Comparison of ENCODE assay signal across 15 cellular contexts in genomic region chr20:33541074-33541473, GRCh38. TPM values are rescaled to one million over a fixed set of nuclear protein-coding genes. Genes with fewer than 3 reads are reported as not detected.
DNase-seq lines count a peak whose midpoint lies in the region; ATAC-seq, FAIRE-seq and TF ChIP-seq lines count a peak whose summit lies in the region.
"Had no signal": no experiment of that assay in that cellular context is flagged by ENCODE, and none has a peak within 500 bp of the region (broad histone marks: within the 10 kb centered on the region; RNA-seq: fewer than 3 reads in every experiment).

No MANE protein-coding gene starts in this region.

- TF ChIP-seq POLR2A in IMR-90 (IDR thresholded peaks at IDR 0.05; ENCODE audit: low read depth, low read length) (no peak), K562 (conservative IDR thresholded peaks at IDR 0.05) (no peak), HepG2 (IDR thresholded peaks at IDR 0.05; ENCODE audit: insufficient read depth in 1 of 2, low read depth in 2 of 2, low read length in 2 of 2) (no peak)

- no CpG with 5 or more reads among the region's 4 CpGs for WGBS in IMR-90 (ENCODE audit: extremely low coverage in 2 of 2, insufficient read length in 1 of 2), 2 experiments
- 62% methylated on average over 4 of the region's 4 CpGs for WGBS in K562 (ENCODE audit: insufficient coverage, low coverage, missing lambda C conversion rate)
- WGBS in HepG2 (ENCODE audit: low lambda C conversion rate): 96% methylated on average over 4 of the region's 4 CpGs
- WGBS in trophoblast cell (ENCODE audit: extremely low coverage, insufficient coverage, insufficient read length): no CpG with 5 or more reads among the region's 4 CpGs

- TF ChIP-seq CTCF in IMR-90 (conservative IDR thresholded peaks at IDR 0.05; ENCODE audit: low read depth, low read length) (no peak), K562 (IDR thresholded peaks at IDR 0.05 in 2 of 3, conservative IDR thresholded peaks at IDR 0.05 in 1 of 3; ENCODE audit: insufficient read depth in 2 of 3, low read depth in 1 of 3, low read length in 3 of 3) (no peak), HepG2 (CRISPR knock-in tag; IDR thresholded peaks at IDR 0.05) (no peak), kidney (IDR thresholded peaks at IDR 0.05; ENCODE audit: borderline replicate concordance, extremely low read depth, insufficient read depth) (no peak)

- H3K4me1 ChIP-seq in IMR-90 (ENCODE audit: control insufficient read depth, insufficient read depth, low read length) (peaks cover 10% of the 10 kb centered on the region), K562 (replicated peaks in 1 of 2; ENCODE audit: control insufficient read depth in 2 of 2, insufficient read depth in 2 of 2, low read length in 2 of 2) (peaks cover 0 to 3% of the 10 kb centered on the region in 2 experiments; a peak in 2 of 5 replicates), HepG2 (ENCODE audit: insufficient read depth, low read length) (peaks cover 51% of the 10 kb centered on the region), trophoblast cell (ENCODE audit: control insufficient read depth in 1 of 2, insufficient read depth in 2 of 2, low read length in 2 of 2) (peaks cover 0 to 3% of the 10 kb centered on the region in 2 experiments), kidney (ENCODE audit: control insufficient read depth in 1 of 2, insufficient read depth in 1 of 2, low read depth in 1 of 2, low read length in 2 of 2) (peaks cover 0 to 4% of the 10 kb centered on the region in 2 donors)

- intact Hi-C loops in IMR-90 (cut with micrococcal nuclease): no loop called here
- intact Hi-C loops in K562 (cut with micrococcal nuclease): no loop called here
- intact Hi-C loops in HepG2 (cut with micrococcal nuclease; ENCODE audit: unreplicated experiment): no loop called here
- intact Hi-C loops in kidney (cut with DNase I): no loop called here

- TF ChIP-seq EP300 in K562 (IDR thresholded peaks at IDR 0.05; ENCODE audit: low read length): no peak
- TF ChIP-seq EP300 in HepG2 (IDR thresholded peaks at IDR 0.05; ENCODE audit: low read depth in 2 of 2, low read length in 2 of 2): no peak
- no peak for TF ChIP-seq EP300 in HepG2 (CRISPR knock-in tag; IDR thresholded peaks at IDR 0.05; ENCODE audit: borderline replicate concordance)

- H2BK120ac ChIP-seq in IMR-90 (ENCODE audit: low read depth, low read length): peak overlapping the region; percentile 20; the same call in 1 of the 2 replicates
- no peak overlapping the region for H2BK120ac ChIP-seq in trophoblast cell (ENCODE audit: insufficient read depth, low read length, poor library complexity)

- H3K4me3 ChIP-seq in IMR-90 (ENCODE audit: insufficient read depth, low read depth, low read length) (no peak overlapping the region), K562 (no peak overlapping the region), HepG2 (replicated peaks in 1 of 3; ENCODE audit: insufficient read depth in 1 of 3, low read depth in 2 of 3, low read length in 3 of 3) (no peak overlapping the region), trophoblast cell (ENCODE audit: low read depth, low read length) (no peak overlapping the region), kidney (ENCODE audit: low read length in 2 of 2) (no peak overlapping the region)
- H3K4me3 ChIP-seq: BLaER1 treated with 17β-estradiol and CSF1 and Interleukin-3, amounts not matched to agents 10 nM and 100 nM; GM23338 had no signal

- POLR2A ChIA-PET in IMR-90 (lab: Charles Lee; ENCODE audit: unreplicated experiment) (no interaction called here), K562 (lab: Yijun Ruan, JAX) (no interaction called here), HepG2 (lab: Yijun Ruan, JAX) (no interaction called here)

- H3K4me2 ChIP-seq in IMR-90 (ENCODE audit: low read depth, low read length) (no peak overlapping the region), K562 (ENCODE audit: insufficient read depth, low read length) (no peak overlapping the region), HepG2 (ENCODE audit: low read depth, low read length) (no peak overlapping the region), trophoblast cell (ENCODE audit: low read length) (no peak overlapping the region)
- H3K4me2 ChIP-seq: BLaER1 treated with 17β-estradiol and CSF1 and Interleukin-3, amounts not matched to agents 10 nM and 100 nM; GM23338 had no signal

- peak overlapping the region; percentile 47; the same call in 1 of the 2 replicates for H2AK5ac ChIP-seq in IMR-90 (ENCODE audit: low read depth, low read length)
- no peak overlapping the region for H2AK5ac ChIP-seq in trophoblast cell (ENCODE audit: low read length)

- H4K12ac ChIP-seq in trophoblast cell (ENCODE audit: low read depth, low read length): no peak overlapping the region

- H3K4ac ChIP-seq in IMR-90 (ENCODE audit: low read depth, low read length) (0 out of 2 replicates have a peak overlapping the region, but pooled peaks have one; percentile 50), trophoblast cell (ENCODE audit: low read depth, low read length) (no peak overlapping the region)

- H3K27me3 ChIP-seq in IMR-90 (ENCODE audit: control insufficient read depth, insufficient read depth, low read length): no peaks in the 10 kb centered on the region
- H3K27me3 ChIP-seq in K562 (ENCODE audit: control insufficient read depth in 2 of 2, insufficient read depth in 2 of 2, low read length in 2 of 2): no peaks in the 10 kb centered on the region
- H3K27me3 ChIP-seq in HepG2 (ENCODE audit: control insufficient read depth in 1 of 2, insufficient read depth in 2 of 2, low read length in 2 of 2): no peaks in the 10 kb centered on the region
- no peaks in the 10 kb centered on the region for H3K27me3 ChIP-seq in trophoblast cell (ENCODE audit: insufficient read depth, low read length)
- H3K27me3 ChIP-seq: BLaER1 treated with 17β-estradiol and CSF1 and Interleukin-3, amounts not matched to agents 10 nM and 100 nM had no signal

- H2BK5ac ChIP-seq in IMR-90 (ENCODE audit: low read depth, low read length, poor library complexity, severe bottlenecking) (no peak overlapping the region), trophoblast cell (ENCODE audit: low read depth, low read length, poor library complexity) (no peak overlapping the region)

- no peaks in the 10 kb centered on the region; the same call in 1 of the 2 replicates for H4K20me1 ChIP-seq in IMR-90 (ENCODE audit: insufficient read depth, low read length)
- H4K20me1 ChIP-seq in K562 (replicated peaks; ENCODE audit: control insufficient read depth, insufficient read depth, low read length): no peaks in the 10 kb centered on the region
- H4K20me1 ChIP-seq in HepG2 (ENCODE audit: insufficient read depth, low read length): no peaks in the 10 kb centered on the region

- H3K56ac ChIP-seq in IMR-90 (ENCODE audit: extremely low read depth, insufficient read depth, low read length): no peak overlapping the region

- H3K9me3 ChIP-seq in IMR-90 (ENCODE audit: control insufficient read depth, insufficient read depth, low read length) (no peaks in the 10 kb centered on the region), K562 (replicated peaks; ENCODE audit: control insufficient read depth, insufficient read depth, low read depth, low read length) (no peaks in the 10 kb centered on the region), HepG2 (ENCODE audit: low read length) (no peaks in the 10 kb centered on the region), trophoblast cell (ENCODE audit: insufficient read depth, low read depth, low read length) (peaks cover 2% of the 10 kb centered on the region), kidney (ENCODE audit: control insufficient read depth in 1 of 2, low read length in 2 of 2) (no peaks in the 10 kb centered on the region)

- DNase-seq in IMR-90 (no peak), K562 (ENCODE audit: extremely low read depth in 1 of 4, low spot score in 3 of 4) (no peak), HepG2 (ENCODE audit: low spot score) (peak; percentile 31), trophoblast cell (no peak), kidney (no peak), DMS 273 (lab: John Stamatoyannopoulos, UW; ENCODE audit: unreplicated experiment) (no peak)
- DNase-seq: ACHN; CD4-positive, CD25-positive, alpha-beta regulatory T cell; DMS 273 treated with DMSO at 0.1 percent for 48 hours; H7 had no signal

- H3K14ac ChIP-seq in IMR-90 (replicated peaks; ENCODE audit: low read depth, low read length) (no peak overlapping the region; the same call in 1 of the 2 replicates), trophoblast cell (ENCODE audit: low read length) (no peak overlapping the region)

- TF ChIP-seq RAD21 in IMR-90 (IDR thresholded peaks at IDR 0.05; ENCODE audit: low read length): no peak
- no peak for TF ChIP-seq RAD21 in K562 (CRISPR knock-in tag; conservative IDR thresholded peaks at IDR 0.05 in 1 of 2, IDR thresholded peaks at IDR 0.05 in 1 of 2)
- no peak for TF ChIP-seq RAD21 in HepG2 (CRISPR knock-in tag; IDR thresholded peaks at IDR 0.05)

- H4K5ac ChIP-seq in IMR-90 (ENCODE audit: low read depth, low read length): no peak overlapping the region; the same call in 1 of the 2 replicates

- peaks cover 4% of the 10 kb centered on the region; the same call in 1 of the 2 replicates for H3K9me1 ChIP-seq in IMR-90 (ENCODE audit: insufficient read depth, low read length)
- no peaks in the 10 kb centered on the region for H3K9me1 ChIP-seq in K562 (ENCODE audit: control insufficient read depth, insufficient read depth, low read length)

- peak overlapping the region; percentile 61 for H2BK20ac ChIP-seq in IMR-90 (ENCODE audit: low read depth, low read length)

- dilution Hi-C loops in IMR-90 (cut with HindIII; ENCODE audit: low sequenced_read_pairs, unreplicated experiment): no loop called here

- H3K9ac ChIP-seq in IMR-90 (ENCODE audit: low read depth, low read length): no peak overlapping the region
- no peak overlapping the region for H3K9ac ChIP-seq in K562 (ENCODE audit: insufficient read depth in 1 of 2, low read depth in 2 of 2, low read length in 2 of 2)
- H3K9ac ChIP-seq in HepG2 (ENCODE audit: insufficient read depth, low read depth, low read length): no peak overlapping the region
- H3K9ac ChIP-seq in trophoblast cell (ENCODE audit: low read length): no peak overlapping the region
- no peak overlapping the region for H3K9ac ChIP-seq in kidney (ENCODE audit: low read length in 2 of 2)
- H3K9ac ChIP-seq: BLaER1 treated with 17β-estradiol and CSF1 and Interleukin-3, amounts not matched to agents 10 nM and 100 nM had no signal

- H3K23ac ChIP-seq in IMR-90 (ENCODE audit: low read depth, low read length): peak overlapping the region; percentile 63; the same call in 1 of the 2 replicates
- H3K23ac ChIP-seq in trophoblast cell (ENCODE audit: low read length): peak overlapping the region; percentile 88

- in situ Hi-C loops in IMR-90 (cut with MboI; ENCODE audit: low sequenced_read_pairs) (no loop called here), K562 (cut with MboI) (no loop called here), HepG2 (cut with HindIII; ENCODE audit: extremely low pct_ligation_motif_present, low pct_unique_long_range_greater_than_20kb) (no loop called here)

- H2AK9ac ChIP-seq in IMR-90 (replicated peaks; ENCODE audit: low read depth, low read length, poor library complexity): no peak overlapping the region

- no peak for ATAC-seq in IMR-90 (ENCODE audit: low read depth)
- ATAC-seq in K562: no peak
- ATAC-seq in HepG2: no peak
- no peak for ATAC-seq in HG03095 (IDR thresholded peaks at IDR 0.05; ENCODE audit: unreplicated experiment)
- no peak for ATAC-seq in HG02852 (IDR thresholded peaks at IDR 0.05; ENCODE audit: unreplicated experiment)
- ATAC-seq: GM23338 had no signal

- peak overlapping the region; percentile 63; the same call in 1 of the 3 replicates for H2BK15ac ChIP-seq in IMR-90 (ENCODE audit: low read depth, low read length)

- no peaks in the 10 kb centered on the region for H3K36me3 ChIP-seq in IMR-90 (ENCODE audit: control insufficient read depth, insufficient read depth, low read length)
- H3K36me3 ChIP-seq in K562 (ENCODE audit: control insufficient read depth, insufficient read depth, low read length): no peaks in the 10 kb centered on the region; the same call in 2 of the 3 replicates
- H3K36me3 ChIP-seq in HepG2 (replicated peaks in 1 of 2; ENCODE audit: control insufficient read depth in 1 of 2, insufficient read depth in 2 of 2, low read length in 2 of 2): peaks cover 0 to 2% of the 10 kb centered on the region in 2 experiments; a peak in 1 of 5 replicates
- H3K36me3 ChIP-seq in trophoblast cell (ENCODE audit: control insufficient read depth in 1 of 2, insufficient read depth in 2 of 2, low read length in 2 of 2): peaks cover 0 to 2% of the 10 kb centered on the region in 2 experiments
- no peaks in the 10 kb centered on the region for H3K36me3 ChIP-seq in kidney (ENCODE audit: control insufficient read depth in 1 of 2, insufficient read depth in 2 of 2, low read length in 2 of 2)

- FAIRE-seq in K562 (lab: Jason Lieb, UNC): no peak
- FAIRE-seq in HepG2 (lab: Jason Lieb, UNC): no peak
- FAIRE-seq in kidney (lab: Jason Lieb, UNC): no peak

- peaks cover 16 to 44% of the 10 kb centered on the region in 2 experiments for H3K79me1 ChIP-seq in IMR-90 (ENCODE audit: low read depth in 1 of 2, low read length in 2 of 2)
- H3K79me1 ChIP-seq in trophoblast cell (ENCODE audit: low read length): no peaks in the 10 kb centered on the region

- CTCF ChIA-PET in IMR-90 (lab: Yijun Ruan, JAX): no interaction called here
- CTCF ChIA-PET in K562 (lab: Yijun Ruan, JAX; ENCODE audit: low intra/inter-chr PET ratio): no interaction called here
- CTCF ChIA-PET in HepG2 (lab: Yijun Ruan, JAX; ENCODE audit: low intra/inter-chr PET ratio, low total read pairs): no interaction called here

- H4K91ac ChIP-seq in IMR-90 (ENCODE audit: insufficient read depth, low read depth, low read length) (peak overlapping the region; percentile 5; the same call in 1 of the 2 replicates), trophoblast cell (ENCODE audit: low read depth, low read length) (no peak overlapping the region)

- H4K8ac ChIP-seq in IMR-90 (ENCODE audit: low read depth in 2 of 2, low read length in 2 of 2) (no peak overlapping the region; a peak in 1 of 4 replicates), trophoblast cell (ENCODE audit: low read depth, low read length) (no peak overlapping the region)

- no peak overlapping the region for H3K27ac ChIP-seq in IMR-90 (ENCODE audit: insufficient read depth, low read length)
- H3K27ac ChIP-seq in K562 (ENCODE audit: extremely low read depth, low read depth, low read length): no peak overlapping the region
- no peak overlapping the region for H3K27ac ChIP-seq in HepG2 (ENCODE audit: extremely low read length, insufficient read depth, low read length)
- no peak overlapping the region for H3K27ac ChIP-seq in trophoblast cell (ENCODE audit: low read depth, low read length)
- H3K27ac ChIP-seq in kidney (ENCODE audit: low read depth in 2 of 2, low read length in 2 of 2): no peak overlapping the region
- H3K27ac ChIP-seq: BLaER1 treated with 17β-estradiol and CSF1 and Interleukin-3, amounts not matched to agents 10 nM and 100 nM; HL-60 had no signal

- no peak overlapping the region for H2AFZ ChIP-seq in IMR-90 (replicated peaks; ENCODE audit: low read length, poor library complexity)
- H2AFZ ChIP-seq in K562 (ENCODE audit: low read depth, low read length): no peak overlapping the region
- no peak overlapping the region for H2AFZ ChIP-seq in HepG2 (ENCODE audit: low read length)
- no peak overlapping the region for H2AFZ ChIP-seq in trophoblast cell (ENCODE audit: insufficient read depth, low read length, poor library complexity)
- H2AFZ ChIP-seq: GM23338 had no signal

- H3K18ac ChIP-seq in IMR-90 (ENCODE audit: low read depth, low read length): no peak overlapping the region
- H3K18ac ChIP-seq in trophoblast cell (ENCODE audit: low read length): no peak overlapping the region

- no peak overlapping the region for H2BK12ac ChIP-seq in trophoblast cell (ENCODE audit: low read length)

- H3K79me2 ChIP-seq in K562 (ENCODE audit: control insufficient read depth, insufficient read depth, low read length): no peaks in the 10 kb centered on the region
- H3K79me2 ChIP-seq in HepG2 (ENCODE audit: insufficient read depth, low read length): peaks cover 47% of the 10 kb centered on the region
- H3K79me2 ChIP-seq in trophoblast cell (ENCODE audit: control insufficient read depth, insufficient read depth, low read length, poor library complexity): peaks cover 2% of the 10 kb centered on the region

- BruUV-seq in IMR-90 (replicated peaks; lab: Mats Ljungman, UMichigan): no TSS peak
- no TSS peak for BruUV-seq in K562 (replicated peaks; lab: Mats Ljungman, UMichigan)
- BruUV-seq in HepG2 (replicated peaks; lab: Mats Ljungman, UMichigan): no TSS peak

RNA-seq across cellular contexts. Expression of gene CBFA2T2, which starts 51.2 kb away (rescaled TPM):
- 3.3 and 3.8 TPM in 2 replicates for total RNA-seq in IMR-90 (2012; rRNA removed)
- 6.2 and 6.3 TPM in 2 replicates for polyA plus RNA-seq in IMR-90 (2012; rRNA removed)
- 4.9 and 6.7 TPM in 2 replicates for polyA plus RNA-seq in IMR-90 (2012; cell fraction: cytosol; rRNA removed)
- polyA plus RNA-seq in IMR-90 (2012; cell fraction: nucleus; rRNA removed; ENCODE audit: low replicate concordance): 25.6 and 26.9 TPM in 2 replicates
- total RNA-seq in K562 (2011; cell fraction: chromatin; rRNA removed; ENCODE audit: low replicate concordance): 24.3 and 29.1 TPM in 2 replicates
- 10.5 and 11.7 TPM in 2 replicates for total RNA-seq in K562 (2011; cell fraction: nucleolus; rRNA removed)
- total RNA-seq in K562 (2011; cell fraction: nucleoplasm; rRNA removed): 19.6 and 24.3 TPM in 2 replicates
- 2.9 and 4.4 TPM in 2 replicates for total RNA-seq in K562 (2014; rRNA removed)
- 3.2 and 5.2 TPM in 2 replicates for total RNA-seq in K562 (2014; rRNA removed; fragmentation: Illumina TruSeq; extraction: Trizol)
- total RNA-seq in K562 (2015; rRNA removed; fragmentation: Illumina TruSeq; extraction: Trizol): 5.8 and 6.8 TPM in 2 replicates
- 8.6 and 9.7 TPM in 2 replicates for total RNA-seq in K562 (2021)
- 9.6 and 15.6 TPM in 2 replicates for polyA plus RNA-seq in K562 (2011; rRNA removed)
- polyA plus RNA-seq in K562 (2011; cell fraction: cytosol; rRNA removed): 10.8 and 12.4 TPM in 2 replicates
- 29.5 and 31.2 TPM in 2 replicates for polyA plus RNA-seq in K562 (2011; cell fraction: nucleus; rRNA removed)
- 7.4 and 9.3 TPM in 2 replicates for polyA plus RNA-seq in K562 (2012)
- 7.3 and 8.2 TPM in 2 replicates for polyA plus RNA-seq in K562 (2014; fragmentation: Illumina TruSeq; extraction: Trizol)
- polyA plus RNA-seq in K562 (2014; fragmentation: Nextera tagmentation; extraction: Ambion mirVana): under 1 TPM; 0.27 to 0.41 TPM
- polyA plus RNA-seq in K562 (2014; rRNA removed): 7.8 and 8.8 TPM in 2 replicates
- 10.6 and 12.2 TPM in 2 replicates for polyA minus RNA-seq in K562 (2011; rRNA and poly(A)+ RNA removed)
- 7.3 and 11.4 TPM in 2 replicates for polyA minus RNA-seq in K562 (2011; cell fraction: cytosol; rRNA and poly(A)+ RNA removed)
- polyA minus RNA-seq in K562 (2011; cell fraction: nucleus; rRNA and poly(A)+ RNA removed): 3.8 and 7.2 TPM in 2 replicates
- total RNA-seq in HepG2 (2016; rRNA removed; fragmentation: Illumina TruSeq; extraction: Trizol): 6.3 and 7.3 TPM in 2 replicates
- total RNA-seq in HepG2 (2016; cell fraction: cytosol; rRNA removed; fragmentation: Illumina TruSeq; extraction: Trizol; ENCODE audit: low read depth): 25.1 and 25.7 TPM in 2 replicates
- 6.0 and 6.8 TPM in 2 replicates for total RNA-seq in HepG2 (2016; cell fraction: insoluble cytoplasmic fraction; rRNA removed; fragmentation: Illumina TruSeq; extraction: Trizol)
- total RNA-seq in HepG2 (2016; cell fraction: membrane; rRNA removed; fragmentation: Illumina TruSeq; extraction: Trizol): 9.8 and 12.2 TPM in 2 replicates
- 7.8 and 8.4 TPM in 2 replicates for total RNA-seq in HepG2 (2016; cell fraction: nucleus; rRNA removed; fragmentation: Illumina TruSeq; extraction: Trizol)
- 20.8 and 21.2 TPM in 2 replicates for polyA plus RNA-seq in HepG2 (2011; rRNA removed)
- polyA plus RNA-seq in HepG2 (2011; cell fraction: cytosol; rRNA removed): 13.2 and 14.1 TPM in 2 replicates
- 31.7 and 33.2 TPM in 2 replicates for polyA plus RNA-seq in HepG2 (2011; cell fraction: nucleus; rRNA removed)
- polyA plus RNA-seq in HepG2 (2012): 10.5 and 11.1 TPM in 2 replicates
- 1.3 and 2.1 TPM in 2 replicates for polyA plus RNA-seq in HepG2 (2016; cell fraction: cytosol; fragmentation: Illumina TruSeq; extraction: Trizol; ENCODE audit: low read depth)
- 8.7 and 11.6 TPM in 2 replicates for polyA plus RNA-seq in HepG2 (2016; cell fraction: insoluble cytoplasmic fraction; fragmentation: Illumina TruSeq; extraction: Trizol; ENCODE audit: low read depth)
- 4.1 and 4.7 TPM in 2 replicates for polyA plus RNA-seq in HepG2 (2016; cell fraction: membrane; fragmentation: Illumina TruSeq; extraction: Trizol; ENCODE audit: low read depth)
- 20.8 and 24.2 TPM in 2 replicates for polyA plus RNA-seq in HepG2 (2016; cell fraction: nucleus; fragmentation: Illumina TruSeq; extraction: Trizol; ENCODE audit: insufficient read depth, low read depth)
- polyA minus RNA-seq in HepG2 (2011; rRNA and poly(A)+ RNA removed; ENCODE audit: low replicate concordance): 20.8 and 48.6 TPM in 2 replicates
- 24.4 TPM in 2 replicates for polyA minus RNA-seq in HepG2 (2011; cell fraction: cytosol; rRNA and poly(A)+ RNA removed)
- 17.0 and 21.1 TPM in 2 replicates for polyA minus RNA-seq in HepG2 (2011; cell fraction: nucleus; rRNA and poly(A)+ RNA removed)
- polyA plus RNA-seq in trophoblast cell (2013): 9.5 and 9.6 TPM in 2 replicates
- 17.3 TPM for total RNA-seq in kidney
- 5.5 TPM for polyA plus RNA-seq in kidney (ENCODE audit: insufficient read depth, low read depth, low replicate concordance)
